Comparison of ENCODE assay signal across 8 cellular contexts in genomic region chr19:32404939-32405430, GRCh38. TPM values are rescaled to one million over a fixed set of nuclear protein-coding genes. Genes with fewer than 3 reads are reported as not detected.
DNase-seq lines count a peak whose midpoint lies in the region; ATAC-seq and TF ChIP-seq lines count a peak whose summit lies in the region.

No MANE protein-coding gene starts in this region.

- no peaks in the 10 kb centered on the region for H3K27me3 Mint-ChIP-seq in activated naive CD8-positive, alpha-beta T cell treated with anti-CD3 and anti-CD28 coated beads, Interleukin-2, amount 10 ng/mL, durations not matched to agents 7 days and 5 days

- H3K4me1 Mint-ChIP-seq in activated naive CD8-positive, alpha-beta T cell treated with anti-CD3 and anti-CD28 coated beads, Interleukin-2, amount 10 ng/mL, durations not matched to agents 7 days and 5 days: peaks cover 19% of the 10 kb centered on the region

- peaks cover 13% of the 10 kb centered on the region for H3K36me3 Mint-ChIP-seq in activated naive CD8-positive, alpha-beta T cell treated with anti-CD3 and anti-CD28 coated beads, Interleukin-2, amount 10 ng/mL, durations not matched to agents 7 days and 5 days

- H3K4me1 ChIP-seq in cardiac muscle cell (ENCODE audit: low read depth) (peaks cover 19% of the 10 kb centered on the region), osteoblast (ENCODE audit: insufficient read depth, low read length) (peaks cover 15% of the 10 kb centered on the region)

- no peaks in the 10 kb centered on the region for H4K20me1 ChIP-seq in osteoblast (ENCODE audit: insufficient read depth, low read length)

- peak overlapping the region; percentile 94 for H3K4me3 ChIP-seq in MG63
- peak overlapping the region; percentile 62 for H3K4me3 ChIP-seq in cardiac muscle cell
- peak overlapping the region; percentile 88 for H3K4me3 ChIP-seq in osteoblast (ENCODE audit: insufficient read depth, low read length)

- no peaks in the 10 kb centered on the region for H3K27me3 ChIP-seq in MG63
- H3K27me3 ChIP-seq in cardiac muscle cell: no peaks in the 10 kb centered on the region
- H3K27me3 ChIP-seq in osteoblast (ENCODE audit: insufficient read depth, low read length): no peaks in the 10 kb centered on the region

- peak; percentile 55 for DNase-seq in DMS79 (lab: John Stamatoyannopoulos, UW)
- DNase-seq in MG63: peak; percentile 69
- DNase-seq in activated naive CD8-positive, alpha-beta T cell treated with anti-CD3 and anti-CD28 coated beads, Interleukin-2, amount 10 ng/mL, durations not matched to agents 7 days and 5 days: no peak
- peak; percentile 52 to 61 for DNase-seq in cardiac muscle cell (ENCODE audit: low read depth in 1 of 2, low spot score in 1 of 2)
- no peak for DNase-seq in osteoblast (ENCODE audit: insufficient read length, low spot score, missing footprints)
- no peak for DNase-seq in NCI-H1417 treated with DMSO at 0.1 percent for 48 hours (lab: John Stamatoyannopoulos, UW)

- peak overlapping the region; percentile 87 for H2AFZ ChIP-seq in osteoblast (ENCODE audit: low read length)

- H3K79me2 ChIP-seq in osteoblast (ENCODE audit: insufficient read depth, low read length): peaks cover 25% of the 10 kb centered on the region

- H3K9me3 ChIP-seq in MG63 (no peaks in the 10 kb centered on the region), cardiac muscle cell (ENCODE audit: low read depth) (no peaks in the 10 kb centered on the region), osteoblast (ENCODE audit: low read depth, low read length) (no peaks in the 10 kb centered on the region)

- ATAC-seq in GM21390 (IDR thresholded peaks at IDR 0.05; ENCODE audit: unreplicated experiment) (peak; percentile 3), HG03196 (IDR thresholded peaks at IDR 0.05; ENCODE audit: unreplicated experiment) (no peak)
- peak; percentile 12 for ATAC-seq in activated naive CD8-positive, alpha-beta T cell treated with anti-CD3 and anti-CD28 coated beads, Interleukin-2, amount 10 ng/mL, durations not matched to agents 7 days and 5 days (ENCODE audit: low read depth)

- no peak for TF ChIP-seq CTCF in cardiac muscle cell (IDR thresholded peaks at IDR 0.05; ENCODE audit: low read depth, low read length)
- no peak for TF ChIP-seq CTCF in osteoblast (IDR thresholded peaks at IDR 0.05; ENCODE audit: extremely low read depth, low read depth, low read length)

- peak overlapping the region; percentile 79 for H3K27ac Mint-ChIP-seq in activated naive CD8-positive, alpha-beta T cell treated with anti-CD3 and anti-CD28 coated beads, Interleukin-2, amount 10 ng/mL, durations not matched to agents 7 days and 5 days

- H3K9me3 Mint-ChIP-seq in activated naive CD8-positive, alpha-beta T cell treated with anti-CD3 and anti-CD28 coated beads, Interleukin-2, amount 10 ng/mL, durations not matched to agents 7 days and 5 days: no peaks in the 10 kb centered on the region

- H3K36me3 ChIP-seq in MG63 (peaks cover 25% of the 10 kb centered on the region), cardiac muscle cell (peaks cover under 1% of the 10 kb centered on the region), osteoblast (ENCODE audit: insufficient read depth, low read length) (peaks cover 8% of the 10 kb centered on the region)

- peak overlapping the region; percentile 91 for H3K4me2 ChIP-seq in osteoblast (ENCODE audit: insufficient read depth, low read length)

- peak overlapping the region; percentile 86 for H3K4me3 Mint-ChIP-seq in activated naive CD8-positive, alpha-beta T cell treated with anti-CD3 and anti-CD28 coated beads, Interleukin-2, amount 10 ng/mL, durations not matched to agents 7 days and 5 days

- peak overlapping the region; percentile 97 for H3K27ac ChIP-seq in cardiac muscle cell
- peak overlapping the region; percentile 90 for H3K27ac ChIP-seq in osteoblast (ENCODE audit: low read depth, low read length)

- POLR2A ChIA-PET in activated naive CD8-positive, alpha-beta T cell treated with anti-CD3 and anti-CD28 coated beads, Interleukin-2, amount 10 ng/mL, durations not matched to agents 7 days and 5 days (lab: Charles Lee): interaction anchor here (0.6 to 2.0 kb wide), 9 partner anchors 9 to 1414 kb away, joined by 3 to 22 read pairs (median 4); partner anchors contain the start of genes ANKRD27, NUDT19, PDCD5 and ZNF507

RNA-seq across cellular contexts. Expression of gene DPY19L3, which starts 0.6 kb away (rescaled TPM):
- 2.6 and 10.4 TPM in 2 replicates for total RNA-seq in MG63 (2014; rRNA removed; shearing (Covaris generic); ENCODE audit: low replicate concordance)
- total RNA-seq in activated naive CD8-positive, alpha-beta T cell treated with anti-CD3 and anti-CD28 coated beads, Interleukin-2, amount 10 ng/mL, durations not matched to agents 7 days and 5 days: 10 to 100 TPM; 15.7 to 17.5 TPM
- 39.2 and 64.3 TPM in 2 replicates for total RNA-seq in cardiac muscle cell
- polyA plus RNA-seq in cardiac muscle cell: 12.5 and 17.8 TPM in 2 replicates
- 30.0 and 31.8 TPM in 2 replicates for total RNA-seq in osteoblast

RNA-seq across cellular contexts. Expression of gene ZNF507, which starts 59.6 kb away (rescaled TPM):
- 4.2 and 10.1 TPM in 2 replicates for total RNA-seq in MG63 (2014; rRNA removed; shearing (Covaris generic); ENCODE audit: low replicate concordance)
- 10 to 100 TPM; 31.5 to 32.2 TPM for total RNA-seq in activated naive CD8-positive, alpha-beta T cell treated with anti-CD3 and anti-CD28 coated beads, Interleukin-2, amount 10 ng/mL, durations not matched to agents 7 days and 5 days
- total RNA-seq in cardiac muscle cell (6.2 and 10.2 TPM in 2 replicates), osteoblast (13.0 TPM in 2 replicates)
- 4.6 and 6.9 TPM in 2 replicates for polyA plus RNA-seq in cardiac muscle cell

Comparison
In these comparisons a context has a peak if more than half of its experiments do, and no peak if none do; other contexts are left out.
1. DNase-seq: peak in DMS79 (single experiment), MG63 (single experiment) and cardiac muscle cell (2 of 2); none in activated naive CD8-positive, alpha-beta T cell treated with anti-CD3 and anti-CD28 coated beads, Interleukin-2, amount 10 ng/mL, durations not matched to agents 7 days and 5 days (single experiment), osteoblast (single experiment) and NCI-H1417 treated with DMSO at 0.1 percent for 48 hours (single experiment).
2. Peak in every context shown above with its lines, with median percentiles within 50 percentile points of each other: H3K4me3 ChIP-seq.